Comparison of ENCODE assay signal across 22 cellular contexts in the genomic region with DNA sequence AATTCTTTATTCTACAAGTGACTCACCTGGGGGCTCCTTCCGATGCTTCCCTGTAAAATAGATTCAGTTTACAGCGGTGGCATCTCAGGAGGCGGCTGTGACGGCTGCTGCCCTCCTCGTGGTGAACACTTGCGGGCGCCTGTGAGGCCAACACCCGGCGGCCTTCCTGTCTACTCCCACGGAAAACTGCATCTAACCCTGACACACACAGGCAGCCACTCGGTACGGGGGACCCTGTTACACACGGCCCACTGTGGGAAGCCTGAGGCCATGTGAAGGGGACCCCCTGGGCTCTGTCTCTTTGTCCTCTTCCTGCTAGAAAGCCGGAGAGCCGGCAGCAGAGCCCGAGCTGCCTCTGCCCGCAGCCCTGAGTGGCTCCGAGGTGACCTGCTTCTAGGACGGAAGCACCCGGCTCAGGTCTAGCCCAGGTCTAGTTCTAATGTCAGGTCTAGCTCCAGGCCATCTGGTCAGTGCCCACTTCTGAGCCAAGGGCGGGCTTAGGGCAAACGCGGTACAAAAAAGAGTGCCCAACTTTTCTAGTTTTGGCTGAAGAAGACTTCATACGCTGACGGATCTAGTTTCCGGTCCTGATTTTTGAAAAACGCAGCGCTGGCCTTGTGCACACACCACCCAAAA.
DNase-seq lines count a peak whose midpoint lies in the region; ATAC-seq and TF ChIP-seq lines count a peak whose summit lies in the region.
"Had no signal": no experiment of that assay in that cellular context is flagged by ENCODE, and none has a peak within 500 bp of the region (broad histone marks: within the 10 kb centered on the region; RNA-seq: fewer than 3 reads in every experiment).

No MANE protein-coding gene starts in this region.

- no peak overlapping the region for H2BK12ac ChIP-seq in trophoblast cell (ENCODE audit: low read length)

- H3F3A ChIP-seq in GM23338 (replicated peaks; ENCODE audit: low read depth) (no peaks in the 10 kb centered on the region), neural progenitor cell (ENCODE audit: low read depth) (no peaks in the 10 kb centered on the region)

- intact Hi-C loops in left cardiac atrium (cut with DNase I) (loop anchor here in 1 of 2 donors (10.0 kb wide), 1 partner anchor 59 kb away; no protein-coding TSS in a partner anchor), mammary epithelial cell (cut with micrococcal nuclease) (no loop called here)

- ATAC-seq in GM23338: peak; percentile 71
- no peak for ATAC-seq in left cardiac atrium
- ATAC-seq: A549, GM12878 had no signal

- H4K20me1 ChIP-seq in GM23338 (replicated peaks; ENCODE audit: insufficient read depth): no peaks in the 10 kb centered on the region
- no peaks in the 10 kb centered on the region for H4K20me1 ChIP-seq in neural progenitor cell (ENCODE audit: low read depth)
- H4K20me1 ChIP-seq in mammary epithelial cell (ENCODE audit: insufficient read depth, low read length): no peaks in the 10 kb centered on the region

- no peaks in the 10 kb centered on the region for H3K9me2 ChIP-seq in GM23338 (ENCODE audit: insufficient read depth)

- CTCF ChIA-PET in mammary epithelial cell (lab: Charles Lee; ENCODE audit: low non-redundant PET): no interaction called here

- H3K4me3 Mint-ChIP-seq in GM23338 (no peak overlapping the region), neural progenitor cell (no peak overlapping the region)
- H3K4me3 Mint-ChIP-seq: CD14-positive monocyte; CD4-positive, alpha-beta T cell; CD8-positive, alpha-beta memory T cell; HFFc6 had no signal

- BruUV-seq in mammary epithelial cell (replicated peaks; lab: Mats Ljungman, UMichigan): no TSS peak

- H2AFZ ChIP-seq in GM23338: peak overlapping the region; percentile 78
- peak overlapping the region; percentile 9 for H2AFZ ChIP-seq in neural progenitor cell (replicated peaks)
- H2AFZ ChIP-seq in trophoblast cell (ENCODE audit: insufficient read depth, low read length, poor library complexity): no peak overlapping the region
- H2AFZ ChIP-seq in mammary epithelial cell (ENCODE audit: low read depth, low read length): no peak overlapping the region

- H3K27ac ChIP-seq in GM23338 (ENCODE audit: low read depth): no peak overlapping the region
- no peak overlapping the region for H3K27ac ChIP-seq in neural progenitor cell
- H3K27ac ChIP-seq in trophoblast cell (ENCODE audit: low read depth, low read length): no peak overlapping the region
- no peak overlapping the region for H3K27ac ChIP-seq in mammary epithelial cell (ENCODE audit: insufficient read depth, low read depth, low read length)
- H3K27ac ChIP-seq: A549; BLaER1 treated with 17β-estradiol and CSF1 and Interleukin-3, amounts not matched to agents 10 nM and 100 nM had no signal

- H3K18ac ChIP-seq in trophoblast cell (ENCODE audit: low read length): no peak overlapping the region

- H3K79me1 ChIP-seq in trophoblast cell (ENCODE audit: low read length): no peaks in the 10 kb centered on the region

- no peak overlapping the region for H3K4ac ChIP-seq in trophoblast cell (ENCODE audit: low read depth, low read length)

- H3K9me3 ChIP-seq in neural progenitor cell (ENCODE audit: low read depth): no peaks in the 10 kb centered on the region
- H3K9me3 ChIP-seq in trophoblast cell (ENCODE audit: insufficient read depth, low read depth, low read length): no peaks in the 10 kb centered on the region
- peaks cover 10% of the 10 kb centered on the region for H3K9me3 ChIP-seq in mammary epithelial cell (replicated peaks; ENCODE audit: insufficient read depth, low read length)
- H3K9me3 ChIP-seq: A549; BE2C; BLaER1 treated with 17β-estradiol and CSF1 and Interleukin-3, amounts not matched to agents 10 nM and 100 nM; HAP-1 had no signal

- H3K36me3 ChIP-seq in GM23338 (ENCODE audit: insufficient read depth): no peaks in the 10 kb centered on the region
- H3K36me3 ChIP-seq in neural progenitor cell: no peaks in the 10 kb centered on the region
- H3K36me3 ChIP-seq in trophoblast cell (ENCODE audit: control insufficient read depth in 1 of 2, insufficient read depth in 2 of 2, low read length in 2 of 2): no peaks in the 10 kb centered on the region
- H3K36me3 ChIP-seq in mammary epithelial cell (ENCODE audit: insufficient read depth, low read length): no peaks in the 10 kb centered on the region
- H3K36me3 ChIP-seq: BE2C; BLaER1 treated with 17β-estradiol and CSF1 and Interleukin-3, amounts not matched to agents 10 nM and 100 nM; HAP-1 had no signal

- no peak overlapping the region for H3K14ac ChIP-seq in trophoblast cell (ENCODE audit: low read length)

- no peaks in the 10 kb centered on the region for H3K36me3 Mint-ChIP-seq in GM23338 (ENCODE audit: low read depth)
- H3K36me3 Mint-ChIP-seq in neural progenitor cell: no peaks in the 10 kb centered on the region
- H3K36me3 Mint-ChIP-seq: CD14-positive monocyte; CD8-positive, alpha-beta memory T cell had no signal

- dilution Hi-C loops in mammary epithelial cell (cut with HindIII; ENCODE audit: low sequenced_read_pairs): loop anchor here (5.0 kb wide), 1 partner anchor 33 kb away; no protein-coding TSS in a partner anchor

- TF ChIP-seq CTCF in GM23338 (conservative IDR thresholded peaks at IDR 0.05; ENCODE audit: low read depth in 2 of 2) (no peak), neural progenitor cell (IDR thresholded peaks at IDR 0.05) (no peak), mammary epithelial cell (conservative IDR thresholded peaks at IDR 0.05 in 1 of 2, IDR thresholded peaks at IDR 0.05 in 1 of 2; ENCODE audit: extremely low read depth in 1 of 2, insufficient read depth in 1 of 2, low read depth in 1 of 2, low read length in 2 of 2) (no peak)

- H3K9me3 Mint-ChIP-seq in GM23338: no peaks in the 10 kb centered on the region
- no peaks in the 10 kb centered on the region for H3K9me3 Mint-ChIP-seq in neural progenitor cell
- H3K9me3 Mint-ChIP-seq: CD4-positive, alpha-beta T cell; CD8-positive, alpha-beta memory T cell had no signal

- H3K4me1 Mint-ChIP-seq in GM23338: 0 out of 3 replicates have a peak, but pooled peaks cover 4% of the 10 kb centered on the region
- no peaks in the 10 kb centered on the region for H3K4me1 Mint-ChIP-seq in neural progenitor cell
- H3K4me1 Mint-ChIP-seq: CD8-positive, alpha-beta memory T cell had no signal

- H3K4me3 ChIP-seq in GM23338 (no peak overlapping the region), neural progenitor cell (no peak overlapping the region), trophoblast cell (ENCODE audit: low read depth, low read length) (no peak overlapping the region), mammary epithelial cell (replicated peaks in 1 of 3; ENCODE audit: insufficient read depth in 1 of 3, low read depth in 2 of 3, low read length in 3 of 3) (no peak overlapping the region)
- H3K4me3 ChIP-seq: A549; BLaER1 treated with 17β-estradiol and CSF1 and Interleukin-3, amounts not matched to agents 10 nM and 100 nM; GM12878; HAP-1 had no signal

- H4K8ac ChIP-seq in trophoblast cell (ENCODE audit: low read depth, low read length): no peak overlapping the region

- H3K27me3 ChIP-seq in GM23338 (ENCODE audit: insufficient read depth): no peaks in the 10 kb centered on the region
- H3K27me3 ChIP-seq in neural progenitor cell: no peaks in the 10 kb centered on the region
- H3K27me3 ChIP-seq in trophoblast cell (ENCODE audit: insufficient read depth, low read length): no peaks in the 10 kb centered on the region
- no peaks in the 10 kb centered on the region for H3K27me3 ChIP-seq in mammary epithelial cell (ENCODE audit: insufficient read depth, low read length)
- H3K27me3 ChIP-seq: BLaER1 treated with 17β-estradiol and CSF1 and Interleukin-3, amounts not matched to agents 10 nM and 100 nM had no signal

- no peak overlapping the region for H2BK5ac ChIP-seq in trophoblast cell (ENCODE audit: low read depth, low read length, poor library complexity)

- no peak overlapping the region for H3K23ac ChIP-seq in trophoblast cell (ENCODE audit: low read length)

- no peaks in the 10 kb centered on the region for H3K4me1 ChIP-seq in GM23338 (ENCODE audit: insufficient read depth)
- no peaks in the 10 kb centered on the region for H3K4me1 ChIP-seq in neural progenitor cell
- no peaks in the 10 kb centered on the region for H3K4me1 ChIP-seq in trophoblast cell (ENCODE audit: control insufficient read depth in 1 of 2, insufficient read depth in 2 of 2, low read length in 2 of 2)
- peaks cover 9% of the 10 kb centered on the region for H3K4me1 ChIP-seq in mammary epithelial cell (ENCODE audit: insufficient read depth, low read length)
- H3K4me1 ChIP-seq: A549, BE2C, HAP-1 had no signal

- H3K79me2 ChIP-seq in GM23338 (replicated peaks; ENCODE audit: insufficient read depth) (no peaks in the 10 kb centered on the region), neural progenitor cell (ENCODE audit: low read depth) (no peaks in the 10 kb centered on the region), trophoblast cell (ENCODE audit: control insufficient read depth, insufficient read depth, low read length, poor library complexity) (no peaks in the 10 kb centered on the region), mammary epithelial cell (ENCODE audit: insufficient read depth, low read length) (no peaks in the 10 kb centered on the region)

- WGBS in trophoblast cell (ENCODE audit: extremely low coverage, insufficient coverage, insufficient read length): no CpG with 5 or more reads among the region's 28 CpGs
- WGBS in mammary epithelial cell (ENCODE audit: low coverage, missing lambda C conversion rate): 90% methylated on average over 11 of the region's 28 CpGs

- in situ Hi-C loops in mammary epithelial cell (cut with MboI; ENCODE audit: low sequenced_read_pairs in 2 of 2): no loop called here

- H3K4me2 ChIP-seq in GM23338 (no peak overlapping the region), neural progenitor cell (no peak overlapping the region), trophoblast cell (ENCODE audit: low read length) (no peak overlapping the region), mammary epithelial cell (ENCODE audit: insufficient read depth, low read depth, low read length) (no peak overlapping the region)
- H3K4me2 ChIP-seq: A549; BLaER1 treated with 17β-estradiol and CSF1 and Interleukin-3, amounts not matched to agents 10 nM and 100 nM had no signal

- H3K27ac Mint-ChIP-seq in GM23338 (no peak overlapping the region), neural progenitor cell (no peak overlapping the region)
- H3K27ac Mint-ChIP-seq: CD14-positive monocyte; CD4-positive, alpha-beta T cell; CD8-positive, alpha-beta memory T cell; HFFc6 had no signal

- no peak overlapping the region for H4K91ac ChIP-seq in trophoblast cell (ENCODE audit: low read depth, low read length)

- peak overlapping the region; percentile 46 for H4K12ac ChIP-seq in trophoblast cell (ENCODE audit: low read depth, low read length)

- H2AK5ac ChIP-seq in trophoblast cell (ENCODE audit: low read length): no peak overlapping the region

- H3K27me3 Mint-ChIP-seq in GM23338 (ENCODE audit: insufficient read depth, low read depth, poor library complexity) (peaks cover 12% of the 10 kb centered on the region), neural progenitor cell (ENCODE audit: insufficient read depth, low read depth) (peaks cover 6% of the 10 kb centered on the region)
- H3K27me3 Mint-ChIP-seq: CD4-positive, alpha-beta T cell had no signal

- DNase-seq in GM23338 (ENCODE audit: low spot score) (no peak), cerebellar cortex (ENCODE audit: low spot score) (peak; percentile 56), neural progenitor cell (ENCODE audit: low spot score) (no peak), trophoblast cell (no peak), left cardiac atrium (no peak), NCI-H524 treated with DMSO at 0.1 percent for 48 hours (lab: John Stamatoyannopoulos, UW) (no peak), mammary epithelial cell (no peak)
- DNase-seq: 8988T; ACHN; AML-193; BE2C; CD4-positive, alpha-beta T cell; CD8-positive, alpha-beta memory T cell; DMS 273 treated with DMSO at 0.1 percent for 48 hours; DND-41; GDM1; HFFc6 had no signal

- H3K9ac ChIP-seq in neural progenitor cell: no peak overlapping the region
- no peak overlapping the region for H3K9ac ChIP-seq in trophoblast cell (ENCODE audit: low read length)
- no peak overlapping the region for H3K9ac ChIP-seq in mammary epithelial cell (ENCODE audit: insufficient read depth, low read length)
- H3K9ac ChIP-seq: BLaER1 treated with 17β-estradiol and CSF1 and Interleukin-3, amounts not matched to agents 10 nM and 100 nM had no signal

- no peak overlapping the region for H2BK120ac ChIP-seq in trophoblast cell (ENCODE audit: insufficient read depth, low read length, poor library complexity)

Comparison
In these comparisons a context has a peak if more than half of its experiments do, and no peak if none do; other contexts are left out.
1. H2AFZ ChIP-seq: peak in GM23338 (single experiment) and neural progenitor cell (single experiment); none in trophoblast cell (single experiment) and mammary epithelial cell (single experiment).